ENCODE assay signal across 1 cellular context in the genomic region with DNA sequence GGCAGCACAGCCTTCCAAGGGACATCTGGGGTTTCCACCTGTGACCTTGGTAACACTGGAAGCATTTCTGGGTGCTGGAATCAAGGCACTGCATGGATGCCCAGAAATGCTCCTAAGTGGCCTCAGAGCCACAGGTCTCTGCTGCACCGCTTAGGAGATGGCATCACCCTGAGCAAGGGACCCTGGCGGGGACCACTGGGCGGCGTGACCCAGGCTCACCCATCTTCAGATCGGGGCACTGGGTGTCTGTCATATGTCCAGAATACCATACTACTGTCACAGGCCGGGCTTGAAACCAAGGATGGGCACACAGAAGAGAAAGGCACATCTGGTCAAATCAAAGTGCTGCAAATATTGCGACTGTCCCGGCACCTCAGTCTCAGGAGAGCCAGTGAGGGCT.
TF ChIP-seq lines count a peak whose summit lies in the region.

No MANE protein-coding gene starts in this region.

TF ChIP-seq in H1, 55 proteins besides CTCF, POLR2A, EP300 and RAD21:
- TF ChIP-seq CTBP2 (IDR thresholded peaks at IDR 0.05; ENCODE audit: borderline replicate concordance, insufficient read depth, insufficient read length, low read length) (no peak), SP4 (IDR thresholded peaks at IDR 0.05; ENCODE audit: low read length) (no peak), CEBPB (IDR thresholded peaks at IDR 0.05; ENCODE audit: low read depth, low read length) (no peak), MAFK (IDR thresholded peaks at IDR 0.05; ENCODE audit: low read depth, low read length) (no peak), SIX5 (IDR thresholded peaks at IDR 0.05; ENCODE audit: low read depth, low read length) (no peak), POU5F1 (IDR thresholded peaks at IDR 0.05; ENCODE audit: low read depth, low read length) (no peak), BACH1 (IDR thresholded peaks at IDR 0.05; ENCODE audit: low read length) (no peak), ZNF274 (IDR thresholded peaks at IDR 0.05; ENCODE audit: borderline replicate concordance, extremely low read depth, low read length) (no peak), SIN3A (conservative IDR thresholded peaks at IDR 0.05 in 1 of 2, IDR thresholded peaks at IDR 0.05 in 1 of 2; ENCODE audit: low read depth in 1 of 2, low read length in 2 of 2) (no peak), RBBP5 (IDR thresholded peaks at IDR 0.05; ENCODE audit: borderline replicate concordance, low read depth, low read length) (no peak), ASH2L (IDR thresholded peaks at IDR 0.05; ENCODE audit: low read length) (no peak), POLR2AphosphoS5 (IDR thresholded peaks at IDR 0.05; ENCODE audit: low read depth, low read length) (no peak)
- TF ChIP-seq, protein P1, sequence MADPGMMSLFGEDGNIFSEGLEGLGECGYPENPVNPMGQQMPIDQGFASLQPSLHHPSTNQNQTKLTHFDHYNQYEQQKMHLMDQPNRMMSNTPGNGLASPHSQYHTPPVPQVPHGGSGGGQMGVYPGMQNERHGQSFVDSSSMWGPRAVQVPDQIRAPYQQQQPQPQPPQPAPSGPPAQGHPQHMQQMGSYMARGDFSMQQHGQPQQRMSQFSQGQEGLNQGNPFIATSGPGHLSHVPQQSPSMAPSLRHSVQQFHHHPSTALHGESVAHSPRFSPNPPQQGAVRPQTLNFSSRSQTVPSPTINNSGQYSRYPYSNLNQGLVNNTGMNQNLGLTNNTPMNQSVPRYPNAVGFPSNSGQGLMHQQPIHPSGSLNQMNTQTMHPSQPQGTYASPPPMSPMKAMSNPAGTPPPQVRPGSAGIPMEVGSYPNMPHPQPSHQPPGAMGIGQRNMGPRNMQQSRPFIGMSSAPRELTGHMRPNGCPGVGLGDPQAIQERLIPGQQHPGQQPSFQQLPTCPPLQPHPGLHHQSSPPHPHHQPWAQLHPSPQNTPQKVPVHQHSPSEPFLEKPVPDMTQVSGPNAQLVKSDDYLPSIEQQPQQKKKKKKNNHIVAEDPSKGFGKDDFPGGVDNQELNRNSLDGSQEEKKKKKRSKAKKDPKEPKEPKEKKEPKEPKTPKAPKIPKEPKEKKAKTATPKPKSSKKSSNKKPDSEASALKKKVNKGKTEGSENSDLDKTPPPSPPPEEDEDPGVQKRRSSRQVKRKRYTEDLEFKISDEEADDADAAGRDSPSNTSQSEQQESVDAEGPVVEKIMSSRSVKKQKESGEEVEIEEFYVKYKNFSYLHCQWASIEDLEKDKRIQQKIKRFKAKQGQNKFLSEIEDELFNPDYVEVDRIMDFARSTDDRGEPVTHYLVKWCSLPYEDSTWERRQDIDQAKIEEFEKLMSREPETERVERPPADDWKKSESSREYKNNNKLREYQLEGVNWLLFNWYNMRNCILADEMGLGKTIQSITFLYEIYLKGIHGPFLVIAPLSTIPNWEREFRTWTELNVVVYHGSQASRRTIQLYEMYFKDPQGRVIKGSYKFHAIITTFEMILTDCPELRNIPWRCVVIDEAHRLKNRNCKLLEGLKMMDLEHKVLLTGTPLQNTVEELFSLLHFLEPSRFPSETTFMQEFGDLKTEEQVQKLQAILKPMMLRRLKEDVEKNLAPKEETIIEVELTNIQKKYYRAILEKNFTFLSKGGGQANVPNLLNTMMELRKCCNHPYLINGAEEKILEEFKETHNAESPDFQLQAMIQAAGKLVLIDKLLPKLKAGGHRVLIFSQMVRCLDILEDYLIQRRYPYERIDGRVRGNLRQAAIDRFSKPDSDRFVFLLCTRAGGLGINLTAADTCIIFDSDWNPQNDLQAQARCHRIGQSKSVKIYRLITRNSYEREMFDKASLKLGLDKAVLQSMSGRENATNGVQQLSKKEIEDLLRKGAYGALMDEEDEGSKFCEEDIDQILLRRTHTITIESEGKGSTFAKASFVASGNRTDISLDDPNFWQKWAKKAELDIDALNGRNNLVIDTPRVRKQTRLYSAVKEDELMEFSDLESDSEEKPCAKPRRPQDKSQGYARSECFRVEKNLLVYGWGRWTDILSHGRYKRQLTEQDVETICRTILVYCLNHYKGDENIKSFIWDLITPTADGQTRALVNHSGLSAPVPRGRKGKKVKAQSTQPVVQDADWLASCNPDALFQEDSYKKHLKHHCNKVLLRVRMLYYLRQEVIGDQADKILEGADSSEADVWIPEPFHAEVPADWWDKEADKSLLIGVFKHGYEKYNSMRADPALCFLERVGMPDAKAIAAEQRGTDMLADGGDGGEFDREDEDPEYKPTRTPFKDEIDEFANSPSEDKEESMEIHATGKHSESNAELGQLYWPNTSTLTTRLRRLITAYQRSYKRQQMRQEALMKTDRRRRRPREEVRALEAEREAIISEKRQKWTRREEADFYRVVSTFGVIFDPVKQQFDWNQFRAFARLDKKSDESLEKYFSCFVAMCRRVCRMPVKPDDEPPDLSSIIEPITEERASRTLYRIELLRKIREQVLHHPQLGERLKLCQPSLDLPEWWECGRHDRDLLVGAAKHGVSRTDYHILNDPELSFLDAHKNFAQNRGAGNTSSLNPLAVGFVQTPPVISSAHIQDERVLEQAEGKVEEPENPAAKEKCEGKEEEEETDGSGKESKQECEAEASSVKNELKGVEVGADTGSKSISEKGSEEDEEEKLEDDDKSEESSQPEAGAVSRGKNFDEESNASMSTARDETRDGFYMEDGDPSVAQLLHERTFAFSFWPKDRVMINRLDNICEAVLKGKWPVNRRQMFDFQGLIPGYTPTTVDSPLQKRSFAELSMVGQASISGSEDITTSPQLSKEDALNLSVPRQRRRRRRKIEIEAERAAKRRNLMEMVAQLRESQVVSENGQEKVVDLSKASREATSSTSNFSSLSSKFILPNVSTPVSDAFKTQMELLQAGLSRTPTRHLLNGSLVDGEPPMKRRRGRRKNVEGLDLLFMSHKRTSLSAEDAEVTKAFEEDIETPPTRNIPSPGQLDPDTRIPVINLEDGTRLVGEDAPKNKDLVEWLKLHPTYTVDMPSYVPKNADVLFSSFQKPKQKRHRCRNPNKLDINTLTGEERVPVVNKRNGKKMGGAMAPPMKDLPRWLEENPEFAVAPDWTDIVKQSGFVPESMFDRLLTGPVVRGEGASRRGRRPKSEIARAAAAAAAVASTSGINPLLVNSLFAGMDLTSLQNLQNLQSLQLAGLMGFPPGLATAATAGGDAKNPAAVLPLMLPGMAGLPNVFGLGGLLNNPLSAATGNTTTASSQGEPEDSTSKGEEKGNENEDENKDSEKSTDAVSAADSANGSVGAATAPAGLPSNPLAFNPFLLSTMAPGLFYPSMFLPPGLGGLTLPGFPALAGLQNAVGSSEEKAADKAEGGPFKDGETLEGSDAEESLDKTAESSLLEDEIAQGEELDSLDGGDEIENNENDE (IDR thresholded peaks at IDR 0.05; ENCODE audit: insufficient replicate concordance, low read length): no peak
